ENCODE assay signal across 27 cellular contexts in genomic region chr16:65280988-65281530, GRCh38.
"Had no signal": no experiment of that assay in that cellular context is flagged by ENCODE, and none has a peak within 500 bp of the region (broad histone marks: within the 10 kb centered on the region; RNA-seq: fewer than 3 reads in every experiment).

No MANE protein-coding gene starts in this region.

- H2AFZ ChIP-seq: hepatocyte had no signal

- H3K4me3 ChIP-seq: gastroesophageal sphincter, hepatocyte, ovary, sigmoid colon, upper lobe of right lung had no signal

- H3K4me1 ChIP-seq: upper lobe of right lung had no signal

- H3K9me3 Mint-ChIP-seq: activated CD4-positive, alpha-beta T cell treated with anti-CD3 and anti-CD28 coated beads, Interleukin-2, amount 10 ng/mL, durations not matched to agents 24 days and 14 days had no signal

- H3K36me3 ChIP-seq: gastroesophageal sphincter, ovary, sigmoid colon, upper lobe of right lung, WERI-Rb-1 had no signal

- H3K36me3 Mint-ChIP-seq: natural killer cell; stimulated activated memory B cell treated with anti-CD40 and anti-IgM and Interleukin-4, amounts not matched to agents 10 μg/mL and 1 μg/mL and 100 μg/mL, for 72 hours had no signal

- H3K9me3 ChIP-seq: gastroesophageal sphincter, ovary, sigmoid colon, upper lobe of right lung had no signal

- H3K4me1 Mint-ChIP-seq: activated CD4-positive, alpha-beta memory T cell treated with anti-CD3 and anti-CD28 coated beads, Interleukin-2, amount 10 ng/mL, durations not matched to agents 7 days and 5 days; activated CD4-positive, alpha-beta T cell treated with anti-CD3 and anti-CD28 coated beads, Interleukin-2, amount 10 ng/mL, durations not matched to agents 24 days and 14 days; central memory CD8-positive, alpha-beta T cell; natural killer cell; stimulated activated memory B cell treated with anti-CD40 and anti-IgM and Interleukin-4, amounts not matched to agents 10 μg/mL and 1 μg/mL and 100 μg/mL, for 72 hours; stimulated activated naive CD8-positive, alpha-beta T cell treated with anti-CD3 and anti-CD28 coated beads, Interleukin-15, amount 100 ng/mL, for 72 hours; T-helper 17 cell had no signal

- H3K27me3 Mint-ChIP-seq: activated CD4-positive, alpha-beta memory T cell treated with anti-CD3 and anti-CD28 coated beads, Interleukin-2, amount 10 ng/mL, durations not matched to agents 7 days and 5 days; activated CD4-positive, alpha-beta T cell treated with anti-CD3 and anti-CD28 coated beads, Interleukin-2, amount 10 ng/mL, durations not matched to agents 24 days and 14 days; central memory CD8-positive, alpha-beta T cell; effector memory CD8-positive, alpha-beta T cell; stimulated activated memory B cell treated with anti-CD40 and anti-IgM and Interleukin-4, amounts not matched to agents 10 μg/mL and 1 μg/mL and 100 μg/mL, for 72 hours; stimulated activated naive CD8-positive, alpha-beta T cell treated with anti-CD3 and anti-CD28 coated beads, Interleukin-15, amount 100 ng/mL, for 72 hours; T-helper 17 cell had no signal

- H3K4me3 Mint-ChIP-seq: activated CD4-positive, alpha-beta memory T cell treated with anti-CD3 and anti-CD28 coated beads, Interleukin-2, amount 10 ng/mL, durations not matched to agents 7 days and 5 days; activated CD4-positive, alpha-beta T cell treated with anti-CD3 and anti-CD28 coated beads, Interleukin-2, amount 10 ng/mL, durations not matched to agents 24 days and 14 days; activated T-cell treated with anti-CD3 and anti-CD28 coated beads, Interleukin-2, amount 50 U/mL, for 4 hours; central memory CD8-positive, alpha-beta T cell; effector memory CD8-positive, alpha-beta T cell; natural killer cell; stimulated activated memory B cell treated with anti-CD40 and anti-IgM and Interleukin-4, amounts not matched to agents 10 μg/mL and 1 μg/mL and 100 μg/mL, for 72 hours; stimulated activated naive CD8-positive, alpha-beta T cell treated with anti-CD3 and anti-CD28 coated beads, Interleukin-15, amount 100 ng/mL, for 72 hours; T-helper 17 cell had no signal

- H3K27ac Mint-ChIP-seq: activated CD4-positive, alpha-beta memory T cell treated with anti-CD3 and anti-CD28 coated beads, Interleukin-2, amount 10 ng/mL, durations not matched to agents 7 days and 5 days; activated CD4-positive, alpha-beta T cell treated with anti-CD3 and anti-CD28 coated beads, Interleukin-2, amount 10 ng/mL, durations not matched to agents 24 days and 14 days; activated T-helper 2 cell treated with anti-CD3 and anti-CD28 coated beads, Interferon-gamma antibody, Interleukin-2, Interleukin-4, amounts not matched to agents 10 μg/mL and 5 μg/mL and 100 μg/mL, durations not matched to agents 14 hours and 24 hours and 36 hours; effector memory CD8-positive, alpha-beta T cell; natural killer cell; progenitor cell of endocrine pancreas; stimulated activated memory B cell treated with anti-CD40 and anti-IgM and Interleukin-4, amounts not matched to agents 10 μg/mL and 1 μg/mL and 100 μg/mL, for 72 hours; stimulated activated naive CD8-positive, alpha-beta T cell treated with anti-CD3 and anti-CD28 coated beads, Interleukin-15, amount 100 ng/mL, for 72 hours; T-helper 17 cell had no signal

- H3K4me2 ChIP-seq: hepatocyte had no signal

- ATAC-seq: activated naive CD4-positive, alpha-beta T cell treated with anti-CD3 and anti-CD28 coated beads, Interleukin-2, amount 50 U/mL, for 72 hours; activated T-cell treated with anti-CD3 and anti-CD28 coated beads, Interleukin-2, amount 50 U/mL, for 4 hours; effector memory CD8-positive, alpha-beta T cell; gastroesophageal sphincter; left cardiac atrium; natural killer cell; stimulated activated memory B cell treated with anti-CD40 and anti-IgM and Interleukin-4, amounts not matched to agents 10 μg/mL and 1 μg/mL and 100 μg/mL, for 72 hours; stimulated activated naive CD8-positive, alpha-beta T cell treated with anti-CD3 and anti-CD28 coated beads, Interleukin-15, amount 100 ng/mL, for 72 hours; T-helper 17 cell; upper lobe of right lung had no signal

- H3K27me3 ChIP-seq: gastroesophageal sphincter, hepatocyte, ovary, sigmoid colon, upper lobe of right lung had no signal

- DNase-seq: activated CD4-positive, alpha-beta memory T cell treated with anti-CD3 and anti-CD28 coated beads, Interleukin-2, amount 10 ng/mL, durations not matched to agents 7 days and 5 days; activated CD4-positive, alpha-beta T cell treated with anti-CD3 and anti-CD28 coated beads, Interleukin-2, amount 10 ng/mL, durations not matched to agents 24 days and 14 days; activated CD4-positive, CD25-positive, alpha-beta regulatory T cell treated with anti-CD3 and anti-CD28 coated beads, Interleukin-2, amount 50 U/mL, for 72 hours; activated T-cell treated with anti-CD3 and anti-CD28 coated beads, Interleukin-2, amount 50 U/mL, for 4 hours; dermis blood vessel endothelial cell; effector memory CD8-positive, alpha-beta T cell; left cardiac atrium; natural killer cell; ovary; sigmoid colon; small intestine; stimulated activated CD4-positive, alpha-beta T cell treated with anti-CD3 and anti-CD28 coated beads, Interleukin-1b, Interleukin-23, amount 100 ng/mL, for 48 hours; stimulated activated CD4-positive, alpha-beta T cell treated with anti-CD3 and anti-CD28 coated beads, Interleukin-4, amount 100 ng/mL, for 4 hours; stimulated activated CD8-positive, alpha-beta memory T cell treated with anti-CD3 and anti-CD28 coated beads, Interleukin-4, amount 100 ng/mL, for 48 hours; stimulated activated naive CD8-positive, alpha-beta T cell treated with anti-CD3 and anti-CD28 coated beads, Interleukin-15, amount 100 ng/mL, for 72 hours; substantia nigra; T-helper 17 cell; T1000; upper lobe of right lung; WERI-Rb-1 had no signal

- H3K79me2 ChIP-seq: hepatocyte had no signal

- H3K27ac ChIP-seq: gastroesophageal sphincter, hepatocyte, ovary, sigmoid colon, upper lobe of right lung, WERI-Rb-1 had no signal
